Comparison of ENCODE assay signal across 1 cellular context in genomic region chr21:46182548-46183336, GRCh38.
A peak's percentile ranks its signal among the peaks of the same experiment; 100 is the strongest.
TF ChIP-seq lines count a peak whose summit lies in the region.

No MANE protein-coding gene starts in this region.

TF ChIP-seq in K562, 482 proteins besides CTCF, POLR2A, EP300 and RAD21 (continued from another document and continues in another):
- TF ChIP-seq, protein P1, sequence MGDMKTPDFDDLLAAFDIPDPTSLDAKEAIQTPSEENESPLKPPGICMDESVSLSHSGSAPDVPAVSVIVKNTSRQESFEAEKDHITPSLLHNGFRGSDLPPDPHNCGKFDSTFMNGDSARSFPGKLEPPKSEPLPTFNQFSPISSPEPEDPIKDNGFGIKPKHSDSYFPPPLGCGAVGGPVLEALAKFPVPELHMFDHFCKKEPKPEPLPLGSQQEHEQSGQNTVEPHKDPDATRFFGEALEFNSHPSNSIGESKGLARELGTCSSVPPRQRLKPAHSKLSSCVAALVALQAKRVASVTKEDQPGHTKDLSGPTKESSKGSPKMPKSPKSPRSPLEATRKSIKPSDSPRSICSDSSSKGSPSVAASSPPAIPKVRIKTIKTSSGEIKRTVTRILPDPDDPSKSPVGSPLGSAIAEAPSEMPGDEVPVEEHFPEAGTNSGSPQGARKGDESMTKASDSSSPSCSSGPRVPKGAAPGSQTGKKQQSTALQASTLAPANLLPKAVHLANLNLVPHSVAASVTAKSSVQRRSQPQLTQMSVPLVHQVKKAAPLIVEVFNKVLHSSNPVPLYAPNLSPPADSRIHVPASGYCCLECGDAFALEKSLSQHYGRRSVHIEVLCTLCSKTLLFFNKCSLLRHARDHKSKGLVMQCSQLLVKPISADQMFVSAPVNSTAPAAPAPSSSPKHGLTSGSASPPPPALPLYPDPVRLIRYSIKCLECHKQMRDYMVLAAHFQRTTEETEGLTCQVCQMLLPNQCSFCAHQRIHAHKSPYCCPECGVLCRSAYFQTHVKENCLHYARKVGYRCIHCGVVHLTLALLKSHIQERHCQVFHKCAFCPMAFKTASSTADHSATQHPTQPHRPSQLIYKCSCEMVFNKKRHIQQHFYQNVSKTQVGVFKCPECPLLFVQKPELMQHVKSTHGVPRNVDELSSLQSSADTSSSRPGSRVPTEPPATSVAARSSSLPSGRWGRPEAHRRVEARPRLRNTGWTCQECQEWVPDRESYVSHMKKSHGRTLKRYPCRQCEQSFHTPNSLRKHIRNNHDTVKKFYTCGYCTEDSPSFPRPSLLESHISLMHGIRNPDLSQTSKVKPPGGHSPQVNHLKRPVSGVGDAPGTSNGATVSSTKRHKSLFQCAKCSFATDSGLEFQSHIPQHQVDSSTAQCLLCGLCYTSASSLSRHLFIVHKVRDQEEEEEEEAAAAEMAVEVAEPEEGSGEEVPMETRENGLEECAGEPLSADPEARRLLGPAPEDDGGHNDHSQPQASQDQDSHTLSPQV (IDR thresholded peaks at IDR 0.05): peak; percentile 31; the same call in 1 of the 2 replicates
- peak; percentile 99 for TF ChIP-seq ZBTB33 (CRISPR knock-in tag; IDR thresholded peaks at IDR 0.05)
- TF ChIP-seq, protein P2, sequence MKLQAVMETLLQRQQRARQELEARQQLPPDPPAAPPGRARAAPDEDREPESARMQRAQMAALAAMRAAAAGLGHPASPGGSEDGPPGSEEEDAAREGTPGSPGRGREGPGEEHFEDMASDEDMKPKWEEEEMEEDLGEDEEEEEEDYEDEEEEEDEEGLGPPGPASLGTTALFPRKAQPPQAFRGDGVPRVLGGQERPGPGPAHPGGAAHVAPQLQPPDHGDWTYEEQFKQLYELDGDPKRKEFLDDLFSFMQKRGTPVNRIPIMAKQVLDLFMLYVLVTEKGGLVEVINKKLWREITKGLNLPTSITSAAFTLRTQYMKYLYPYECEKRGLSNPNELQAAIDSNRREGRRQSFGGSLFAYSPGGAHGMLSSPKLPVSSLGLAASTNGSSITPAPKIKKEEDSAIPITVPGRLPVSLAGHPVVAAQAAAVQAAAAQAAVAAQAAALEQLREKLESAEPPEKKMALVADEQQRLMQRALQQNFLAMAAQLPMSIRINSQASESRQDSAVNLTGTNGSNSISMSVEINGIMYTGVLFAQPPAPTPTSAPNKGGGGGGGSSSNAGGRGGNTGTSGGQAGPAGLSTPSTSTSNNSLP (IDR thresholded peaks at IDR 0.05; ENCODE audit: borderline replicate concordance, low read depth, low read length): no peak
- no peak for TF ChIP-seq KHSRP (IDR thresholded peaks at IDR 0.05)
- no peak for TF ChIP-seq ATF6 (CRISPR knock-in tag; IDR thresholded peaks at IDR 0.05)
- no peak for TF ChIP-seq TEAD2 (tag; IDR thresholded peaks at IDR 0.05)
- no peak for TF ChIP-seq ZNF282 (CRISPR knock-in tag; IDR thresholded peaks at IDR 0.05)
- TF ChIP-seq ZNF146 (CRISPR knock-in tag; IDR thresholded peaks at IDR 0.05; ENCODE audit: unreplicated experiment): no peak
- TF ChIP-seq PPARD (CRISPR knock-in tag; IDR thresholded peaks at IDR 0.05): no peak
- TF ChIP-seq PCBP1 (IDR thresholded peaks at IDR 0.05; ENCODE audit: low read depth, low read length, poor library complexity, severe bottlenecking): no peak
- no peak for TF ChIP-seq NCOA2 (IDR thresholded peaks at IDR 0.05; ENCODE audit: partially characterized antibody in 2 of 2)
- no peak for TF ChIP-seq ELF4 (CRISPR knock-in tag; IDR thresholded peaks at IDR 0.05)
- no peak for TF ChIP-seq TRIM25 (IDR thresholded peaks at IDR 0.05; ENCODE audit: borderline replicate concordance)
- no peak for TF ChIP-seq CCNT2 (IDR thresholded peaks at IDR 0.05; ENCODE audit: borderline replicate concordance, extremely low read depth, insufficient read length, low read depth, low read length)
- no peak for TF ChIP-seq ZKSCAN3 (CRISPR knock-in tag; IDR thresholded peaks at IDR 0.05)
- TF ChIP-seq MYBL2 (IDR thresholded peaks at IDR 0.05; ENCODE audit: low read depth): no peak
- TF ChIP-seq MYBL2 (CRISPR knock-in tag; IDR thresholded peaks at IDR 0.05; ENCODE audit: borderline replicate concordance): no peak
- no peak for TF ChIP-seq ZNF830 (CRISPR knock-in tag; IDR thresholded peaks at IDR 0.05)
- peak; percentile 16; the same call in 1 of the 2 replicates for TF ChIP-seq GABPB1 (CRISPR knock-in tag; IDR thresholded peaks at IDR 0.05)
- no peak for TF ChIP-seq CXXC5 (CRISPR knock-in tag; IDR thresholded peaks at IDR 0.05)
- no peak for TF ChIP-seq MEF2A (IDR thresholded peaks at IDR 0.05; ENCODE audit: control insufficient read depth, low read depth, low read length)
- TF ChIP-seq ZNF184 (CRISPR knock-in tag; IDR thresholded peaks at IDR 0.05): no peak
- TF ChIP-seq ARNT (IDR thresholded peaks at IDR 0.05): no peak
- TF ChIP-seq, protein P3, sequence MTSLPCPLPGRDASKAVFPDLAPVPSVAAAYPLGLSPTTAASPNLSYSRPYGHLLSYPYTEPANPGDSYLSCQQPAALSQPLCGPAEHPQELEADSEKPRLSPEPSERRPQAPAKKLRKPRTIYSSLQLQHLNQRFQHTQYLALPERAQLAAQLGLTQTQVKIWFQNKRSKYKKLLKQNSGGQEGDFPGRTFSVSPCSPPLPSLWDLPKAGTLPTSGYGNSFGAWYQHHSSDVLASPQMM (CRISPR knock-in tag; IDR thresholded peaks at IDR 0.05): no peak
- TF ChIP-seq MIER1 (IDR thresholded peaks at IDR 0.05; ENCODE audit: low read depth): 0 out of 2 replicates have a peak, but pooled peaks have one; percentile 33
- peak; percentile 71 for TF ChIP-seq CTCFL (IDR thresholded peaks at IDR 0.05; ENCODE audit: borderline replicate concordance, insufficient read depth, low read depth, low read length, poor library complexity, severe bottlenecking)
- TF ChIP-seq, protein P4, sequence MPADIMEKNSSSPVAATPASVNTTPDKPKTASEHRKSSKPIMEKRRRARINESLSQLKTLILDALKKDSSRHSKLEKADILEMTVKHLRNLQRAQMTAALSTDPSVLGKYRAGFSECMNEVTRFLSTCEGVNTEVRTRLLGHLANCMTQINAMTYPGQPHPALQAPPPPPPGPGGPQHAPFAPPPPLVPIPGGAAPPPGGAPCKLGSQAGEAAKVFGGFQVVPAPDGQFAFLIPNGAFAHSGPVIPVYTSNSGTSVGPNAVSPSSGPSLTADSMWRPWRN (IDR thresholded peaks at IDR 0.05; ENCODE audit: low read depth): no peak
- no peak for TF ChIP-seq CHCHD3 (CRISPR knock-in tag; IDR thresholded peaks at IDR 0.05)
- TF ChIP-seq, protein P5, sequence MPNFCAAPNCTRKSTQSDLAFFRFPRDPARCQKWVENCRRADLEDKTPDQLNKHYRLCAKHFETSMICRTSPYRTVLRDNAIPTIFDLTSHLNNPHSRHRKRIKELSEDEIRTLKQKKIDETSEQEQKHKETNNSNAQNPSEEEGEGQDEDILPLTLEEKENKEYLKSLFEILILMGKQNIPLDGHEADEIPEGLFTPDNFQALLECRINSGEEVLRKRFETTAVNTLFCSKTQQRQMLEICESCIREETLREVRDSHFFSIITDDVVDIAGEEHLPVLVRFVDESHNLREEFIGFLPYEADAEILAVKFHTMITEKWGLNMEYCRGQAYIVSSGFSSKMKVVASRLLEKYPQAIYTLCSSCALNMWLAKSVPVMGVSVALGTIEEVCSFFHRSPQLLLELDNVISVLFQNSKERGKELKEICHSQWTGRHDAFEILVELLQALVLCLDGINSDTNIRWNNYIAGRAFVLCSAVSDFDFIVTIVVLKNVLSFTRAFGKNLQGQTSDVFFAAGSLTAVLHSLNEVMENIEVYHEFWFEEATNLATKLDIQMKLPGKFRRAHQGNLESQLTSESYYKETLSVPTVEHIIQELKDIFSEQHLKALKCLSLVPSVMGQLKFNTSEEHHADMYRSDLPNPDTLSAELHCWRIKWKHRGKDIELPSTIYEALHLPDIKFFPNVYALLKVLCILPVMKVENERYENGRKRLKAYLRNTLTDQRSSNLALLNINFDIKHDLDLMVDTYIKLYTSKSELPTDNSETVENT (CRISPR knock-in tag; IDR thresholded peaks at IDR 0.05): no peak
- no peak for TF ChIP-seq ZNF311 (CRISPR knock-in tag; IDR thresholded peaks at IDR 0.05)
- no peak for TF ChIP-seq VEZF1 (CRISPR knock-in tag; IDR thresholded peaks at IDR 0.05)
- no peak for TF ChIP-seq E2F6 (IDR thresholded peaks at IDR 0.05; ENCODE audit: borderline replicate concordance in 1 of 2, extremely low read depth in 1 of 2, insufficient read depth in 1 of 2, insufficient read length in 1 of 2, low read depth in 1 of 2, low read length in 1 of 2, poor library complexity in 1 of 2, severe bottlenecking in 1 of 2)
- no peak for TF ChIP-seq RBM39 (optimal IDR thresholded peaks at IDR 0.05; ENCODE audit: low read depth, low read length)
- TF ChIP-seq, protein P6, sequence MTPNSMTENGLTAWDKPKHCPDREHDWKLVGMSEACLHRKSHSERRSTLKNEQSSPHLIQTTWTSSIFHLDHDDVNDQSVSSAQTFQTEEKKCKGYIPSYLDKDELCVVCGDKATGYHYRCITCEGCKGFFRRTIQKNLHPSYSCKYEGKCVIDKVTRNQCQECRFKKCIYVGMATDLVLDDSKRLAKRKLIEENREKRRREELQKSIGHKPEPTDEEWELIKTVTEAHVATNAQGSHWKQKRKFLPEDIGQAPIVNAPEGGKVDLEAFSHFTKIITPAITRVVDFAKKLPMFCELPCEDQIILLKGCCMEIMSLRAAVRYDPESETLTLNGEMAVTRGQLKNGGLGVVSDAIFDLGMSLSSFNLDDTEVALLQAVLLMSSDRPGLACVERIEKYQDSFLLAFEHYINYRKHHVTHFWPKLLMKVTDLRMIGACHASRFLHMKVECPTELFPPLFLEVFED (CRISPR knock-in tag; conservative IDR thresholded peaks at IDR 0.05): no peak
- peak; percentile 38; the same call in 1 of the 2 replicates for TF ChIP-seq CTBP1 (IDR thresholded peaks at IDR 0.05; ENCODE audit: borderline replicate concordance)
- TF ChIP-seq ZNF3 (CRISPR knock-in tag; IDR thresholded peaks at IDR 0.05): no peak
- TF ChIP-seq HDAC2 (IDR thresholded peaks at IDR 0.05): no peak
- TF ChIP-seq ARHGAP35 (IDR thresholded peaks at IDR 0.05; ENCODE audit: partially characterized antibody): no peak
- TF ChIP-seq STAT5B (CRISPR knock-in tag; IDR thresholded peaks at IDR 0.05): no peak
